ENCODE assay signal across 18 cellular contexts in genomic region chr18:11747286-11747685, GRCh38. TPM values are rescaled to one million over a fixed set of nuclear protein-coding genes. Genes with fewer than 3 reads are reported as not detected.
A peak's percentile ranks its signal among the peaks of the same experiment; 100 is the strongest.
DNase-seq lines count a peak whose midpoint lies in the region; ATAC-seq and TF ChIP-seq lines count a peak whose summit lies in the region.
"Had no signal": no experiment of that assay in that cellular context is flagged by ENCODE, and none has a peak within 500 bp of the region (broad histone marks: within the 10 kb centered on the region; RNA-seq: fewer than 3 reads in every experiment).

No MANE protein-coding gene starts in this region.

- CTCF ChIA-PET in HEK293T (lab: Yijun Ruan, JAX): no interaction called here

- H3K4me1 ChIP-seq in BLaER1 treated with 17β-estradiol and CSF1 and Interleukin-3, amounts not matched to agents 10 nM and 100 nM: peaks cover 6 to 18% (median 14%) of the 10 kb centered on the region in 10 experiments; a peak in 19 of 20 replicates
- no peaks in the 10 kb centered on the region for H3K4me1 ChIP-seq in osteoblast (ENCODE audit: insufficient read depth, low read length)
- peaks cover 4 to 15% of the 10 kb centered on the region in 2 donors for H3K4me1 ChIP-seq in thyroid gland
- peaks cover 8 to 13% (median 12%) of the 10 kb centered on the region in 3 donors for H3K4me1 ChIP-seq in esophagus squamous epithelium
- H3K4me1 ChIP-seq: BE2C had no signal

- intact Hi-C loops in thyroid gland (cut with DNase I): no loop called here
- intact Hi-C loops in esophagus squamous epithelium (cut with DNase I): no loop called here

- WGBS in thyroid gland, 2 donors: 79 to 91% methylated on average over 4 of the region's 4 CpGs
- 87 to 94% methylated on average over 4 of the region's 4 CpGs for WGBS in esophagus squamous epithelium, 2 donors

- H3K79me2 ChIP-seq in osteoblast (ENCODE audit: insufficient read depth, low read length): no peaks in the 10 kb centered on the region

- no peaks in the 10 kb centered on the region for H3K36me3 ChIP-seq in BLaER1 treated with 17β-estradiol and CSF1 and Interleukin-3, amounts not matched to agents 10 nM and 100 nM
- no peaks in the 10 kb centered on the region for H3K36me3 ChIP-seq in H7 (replicated peaks; ENCODE audit: control insufficient read depth, insufficient read depth, low read length)
- H3K36me3 ChIP-seq in osteoblast (ENCODE audit: insufficient read depth, low read length): no peaks in the 10 kb centered on the region
- H3K36me3 ChIP-seq in thyroid gland: no peaks in the 10 kb centered on the region
- no peaks in the 10 kb centered on the region for H3K36me3 ChIP-seq in esophagus squamous epithelium
- H3K36me3 ChIP-seq: BE2C had no signal

- H2AFZ ChIP-seq in osteoblast (ENCODE audit: low read length): no peak overlapping the region

- peaks cover 12 to 22% (median 16%) of the 10 kb centered on the region in 11 experiments; a peak in 21 of 22 replicates for H3K9me3 ChIP-seq in BLaER1 treated with 17β-estradiol and CSF1 and Interleukin-3, amounts not matched to agents 10 nM and 100 nM (replicated peaks in 1 of 11)
- H3K9me3 ChIP-seq in osteoblast (ENCODE audit: low read depth, low read length) (no peaks in the 10 kb centered on the region), thyroid gland (no peaks in the 10 kb centered on the region), esophagus squamous epithelium (no peaks in the 10 kb centered on the region)
- H3K9me3 ChIP-seq: BE2C had no signal

- no peak for TF ChIP-seq CTCF in osteoblast (IDR thresholded peaks at IDR 0.05; ENCODE audit: extremely low read depth, low read depth, low read length)
- no peak for TF ChIP-seq CTCF in thyroid gland (IDR thresholded peaks at IDR 0.05)
- no peak for TF ChIP-seq CTCF in esophagus squamous epithelium (IDR thresholded peaks at IDR 0.05)

- H3K27ac ChIP-seq in BLaER1 treated with 17β-estradiol and CSF1 and Interleukin-3, amounts not matched to agents 10 nM and 100 nM: no peak overlapping the region
- H3K27ac ChIP-seq in osteoblast (ENCODE audit: low read depth, low read length): no peak overlapping the region
- no peak overlapping the region for H3K27ac ChIP-seq in thyroid gland
- H3K27ac ChIP-seq in esophagus squamous epithelium: no peak overlapping the region

- H3K27me3 ChIP-seq in BLaER1 treated with 17β-estradiol and CSF1 and Interleukin-3, amounts not matched to agents 10 nM and 100 nM: no peaks in the 10 kb centered on the region
- H3K27me3 ChIP-seq in H7 (ENCODE audit: control insufficient read depth, insufficient read depth, low read length) (peaks cover 17% of the 10 kb centered on the region), osteoblast (ENCODE audit: insufficient read depth, low read length) (peaks cover 44% of the 10 kb centered on the region), thyroid gland (no peaks in the 10 kb centered on the region), esophagus squamous epithelium (peaks cover 0 to 31% (median 0%) of the 10 kb centered on the region in 4 donors)

- ATAC-seq in GM19023 (IDR thresholded peaks at IDR 0.05; ENCODE audit: unreplicated experiment): no peak
- ATAC-seq: GM12878 had no signal

- H3K4me3 ChIP-seq in BLaER1 treated with 17β-estradiol and CSF1 and Interleukin-3, amounts not matched to agents 10 nM and 100 nM: no peak overlapping the region
- H3K4me3 ChIP-seq in H7 (ENCODE audit: insufficient read depth, low read depth, low read length) (no peak overlapping the region), osteoblast (ENCODE audit: insufficient read depth, low read length) (no peak overlapping the region), thyroid gland (replicated peaks in 1 of 3) (no peak overlapping the region), esophagus squamous epithelium (no peak overlapping the region)
- H3K4me3 ChIP-seq: GM12878 had no signal

- H3K9ac ChIP-seq in BLaER1 treated with 17β-estradiol and CSF1 and Interleukin-3, amounts not matched to agents 10 nM and 100 nM: no peak overlapping the region

- H3K4me2 ChIP-seq in BLaER1 treated with 17β-estradiol and CSF1 and Interleukin-3, amounts not matched to agents 10 nM and 100 nM: peak overlapping the region; percentile 46 to 59 (median 52); a peak in 21 of 22 replicates
- no peak overlapping the region for H3K4me2 ChIP-seq in osteoblast (ENCODE audit: insufficient read depth, low read length)

- DNase-seq in H7: peak; percentile 10
- DNase-seq in osteoblast (ENCODE audit: insufficient read length, low spot score, missing footprints): peak; percentile 73
- DNase-seq in thyroid gland: peak; percentile 42 to 54
- no peak for DNase-seq in D341Med (ENCODE audit: low spot score)
- no peak for DNase-seq in esophagus squamous epithelium (lab: John Stamatoyannopoulos, UW)
- DNase-seq in HEK293T (ENCODE audit: extremely low spot score): no peak
- DNase-seq: 8988T; ACHN; BE2C; C1 segment of cervical spinal cord; CD4-positive, alpha-beta memory T cell; CD4-positive, CD25-positive, alpha-beta regulatory T cell; CD8-positive, alpha-beta memory T cell; EL; GDM1 had no signal

- H4K20me1 ChIP-seq in BLaER1 treated with 17β-estradiol and CSF1 and Interleukin-3, amounts not matched to agents 10 nM and 100 nM: no peaks in the 10 kb centered on the region
- no peaks in the 10 kb centered on the region for H4K20me1 ChIP-seq in osteoblast (ENCODE audit: insufficient read depth, low read length)

- POLR2A ChIA-PET in HEK293T (lab: Yijun Ruan, JAX): no interaction called here

- TF ChIP-seq POLR2A in thyroid gland (IDR thresholded peaks at IDR 0.05) (no peak), esophagus squamous epithelium (IDR thresholded peaks at IDR 0.05) (no peak)

TF ChIP-seq in HEK293T, 16 proteins besides CTCF, POLR2A, EP300 and RAD21:
- no peak for TF ChIP-seq LEF1 (IDR thresholded peaks at IDR 0.05; ENCODE audit: borderline replicate concordance)

RNA-seq across cellular contexts. Expression of gene GNAL, which starts 58.2 kb away (rescaled TPM):
- total RNA-seq in H7 (2014; rRNA removed; shearing (Covaris generic)): 24.5 and 38.9 TPM in 2 replicates
- 0.59 and 0.72 TPM in 2 replicates for total RNA-seq in osteoblast
- 10 to 100 TPM; 22.8 to 30.4 (median 26.5) TPM for total RNA-seq in thyroid gland
- total RNA-seq in esophagus squamous epithelium: 10 to 100 TPM in 2 of 4 donors, 1 to 10 TPM in 2; 2.4 to 23.4 (median 7.0) TPM
- total RNA-seq: GM12878 had no signal

Comparison
In these comparisons a context has a peak if more than half of its experiments do, and no peak if none do; other contexts are left out.
1. DNase-seq: peak in H7 (single experiment), osteoblast (single experiment) and thyroid gland (2 of 2); none in D341Med (single experiment), esophagus squamous epithelium (single experiment) and HEK293T (single experiment).